8 cellular contexts compared by ENCODE assay signal in genomic region chr22:26398741-26399153, GRCh38. TPM values are rescaled to one million over a fixed set of nuclear protein-coding genes. Genes with fewer than 3 reads are reported as not detected.
DNase-seq lines count a peak whose midpoint lies in the region; ATAC-seq and TF ChIP-seq lines count a peak whose summit lies in the region.

No MANE protein-coding gene starts in this region.

- ATAC-seq in HG03521 (IDR thresholded peaks at IDR 0.05; ENCODE audit: unreplicated experiment): no peak

- H3K4me3 ChIP-seq in dorsolateral prefrontal cortex: no peak overlapping the region

- peak overlapping the region in 15 of 59 donors; percentile 4 to 65 (median 40) for H3K27ac ChIP-seq in dorsolateral prefrontal cortex

- intact Hi-C loops in dorsolateral prefrontal cortex (cut with DNase I): loop anchor here (1.0 to 5.0 kb wide), 2 partner anchors 63 to 64 kb away; no protein-coding TSS in a partner anchor

- no peaks in the 10 kb centered on the region for H3K27me3 ChIP-seq in dorsolateral prefrontal cortex

- peak in 55 of 56 donors; percentile 48 to 89 (median 76) for TF ChIP-seq CTCF in dorsolateral prefrontal cortex (IDR thresholded peaks at IDR 0.05 in 54 of 56, conservative IDR thresholded peaks at IDR 0.05 in 2 of 56; ENCODE audit: low read depth in 1 of 56, partially characterized antibody in 56 of 56)

- DNase-seq in activated gamma-delta T cell treated with Interleukin-2 at 50 U/mL for 16 hours (peak; percentile 37), activated gamma-delta T cell (lab: John Stamatoyannopoulos, UW) (no peak), NCI-H2171 (lab: John Stamatoyannopoulos, UW) (peak; percentile 57), dorsolateral prefrontal cortex (peak; percentile 40 to 86 (median 68)), lung microvascular endothelial cell (ENCODE audit: low read depth in 2 of 2) (peak; percentile 70 to 74)
- peak; percentile 42 for DNase-seq in activated CD4-positive, alpha-beta T cell treated with anti-CD3 and anti-CD28 coated beads, Interleukin-2, amount 50 U/mL, for 1 hour
- peak; percentile 10 to 22 for DNase-seq in stimulated activated CD8-positive, alpha-beta memory T cell treated with anti-CD3 and anti-CD28 coated beads, Interleukin-15, amount 100 ng/mL, for 48 hours (ENCODE audit: low read depth in 2 of 2)

RNA-seq across cellular contexts. Expression of gene ASPHD2, which starts 30.3 kb away (rescaled TPM):
- total RNA-seq in dorsolateral prefrontal cortex (10 to 100 TPM in 111 of 120 experiments, 1 to 10 TPM in 9; 4.8 to 24.5 (median 15.5) TPM), lung microvascular endothelial cell (1.1 and 1.6 TPM in 2 replicates)
